ENCODE assay signal across 8 cellular contexts in the genomic region with DNA sequence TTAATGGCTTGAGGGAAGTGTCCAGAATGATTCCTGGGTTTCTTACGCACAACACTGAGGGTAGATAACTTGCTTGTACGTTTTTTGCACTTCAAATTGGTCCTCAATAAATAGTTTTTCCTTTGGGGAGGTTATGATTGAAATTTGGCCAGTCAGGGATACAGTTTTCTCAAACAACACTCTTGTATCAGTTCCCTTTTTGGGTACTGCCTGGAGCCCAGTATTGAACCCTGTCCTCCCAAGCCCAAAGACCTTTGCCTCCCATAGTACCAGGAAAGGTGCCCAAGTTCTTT. TPM values are rescaled to one million over a fixed set of nuclear protein-coding genes. Genes with fewer than 3 reads are reported as not detected.
DNase-seq lines count a peak whose midpoint lies in the region; ATAC-seq, FAIRE-seq and TF ChIP-seq lines count a peak whose summit lies in the region.

No MANE protein-coding gene starts in this region.

- H3K4me3 Mint-ChIP-seq in activated CD4-positive, alpha-beta T cell treated with anti-CD3 and anti-CD28 coated beads, Interleukin-2, amount 10 ng/mL, durations not matched to agents 24 days and 14 days = peak overlapping the region; percentile 95

- no peak for FAIRE-seq in HepG2 (lab: Jason Lieb, UNC)

- H3K27ac Mint-ChIP-seq in activated CD4-positive, alpha-beta T cell treated with anti-CD3 and anti-CD28 coated beads, Interleukin-2, amount 10 ng/mL, durations not matched to agents 24 days and 14 days = peak overlapping the region; percentile 95

- peak overlapping the region; percentile 82 for H2AFZ ChIP-seq in HepG2 (ENCODE audit: low read length)

- H3K27me3 Mint-ChIP-seq in activated CD4-positive, alpha-beta T cell treated with anti-CD3 and anti-CD28 coated beads, Interleukin-2, amount 10 ng/mL, durations not matched to agents 24 days and 14 days = no peaks in the 10 kb centered on the region

- in situ Hi-C loops in HepG2 (cut with HindIII; ENCODE audit: extremely low pct_ligation_motif_present, low pct_unique_long_range_greater_than_20kb) = loop anchor here (5.0 to 25.0 kb wide), 2 partner anchors 122 to 282 kb away; partner anchors contain the start of gene EYA3

- H3K36me3 ChIP-seq in HepG2 (replicated peaks in 1 of 2; ENCODE audit: control insufficient read depth in 1 of 2, insufficient read depth in 2 of 2, low read length in 2 of 2) (no peaks in the 10 kb centered on the region), thymus (ENCODE audit: control insufficient read depth, insufficient read depth) (no peaks in the 10 kb centered on the region)

- peaks cover 29% of the 10 kb centered on the region for H3K4me1 Mint-ChIP-seq in activated CD4-positive, alpha-beta T cell treated with anti-CD3 and anti-CD28 coated beads, Interleukin-2, amount 10 ng/mL, durations not matched to agents 24 days and 14 days

- H3K9me3 ChIP-seq in HepG2 (ENCODE audit: low read length) (no peaks in the 10 kb centered on the region), thymus (ENCODE audit: control insufficient read depth) (no peaks in the 10 kb centered on the region)

- DNase-seq in activated CD4-positive, alpha-beta T cell treated with anti-CD3 and anti-CD28 coated beads, Interleukin-2, amount 10 ng/mL, durations not matched to agents 24 days and 14 days = no peak
- no peak for DNase-seq in activated CD4-positive, alpha-beta T cell treated with anti-CD3 and anti-CD28 coated beads for 4 hours
- no peak for DNase-seq in HepG2 (ENCODE audit: low spot score)
- no peak for DNase-seq in head of caudate nucleus

- peak overlapping the region; percentile 96 for H3K9ac ChIP-seq in HepG2 (ENCODE audit: insufficient read depth, low read depth, low read length)

- 51% methylated on average over 2 of the region's 2 CpGs for WGBS in HepG2 (ENCODE audit: low lambda C conversion rate)
- WGBS in thymus = 60% methylated on average over 2 of the region's 2 CpGs

- intact Hi-C loops in activated CD4-positive, alpha-beta T cell treated with anti-CD3 and anti-CD28 coated beads, Interleukin-2, amount 10 ng/mL, durations not matched to agents 24 days and 14 days (cut with micrococcal nuclease) = loop anchor here (1.0 to 2.0 kb wide), 3 partner anchors 40 to 136 kb away; partner anchors contain the start of gene MED18
- intact Hi-C loops in HepG2 (cut with micrococcal nuclease; ENCODE audit: unreplicated experiment) = loop anchor here (2.0 kb wide), 1 partner anchor 278 kb away; no protein-coding TSS in a partner anchor
- intact Hi-C loops in head of caudate nucleus (cut with DNase I) = no loop called here

- peaks cover 39% of the 10 kb centered on the region for H3K79me2 ChIP-seq in HepG2 (ENCODE audit: insufficient read depth, low read length)

- no peak for TF ChIP-seq EP300 in HepG2 (IDR thresholded peaks at IDR 0.05; ENCODE audit: low read depth in 2 of 2, low read length in 2 of 2)
- no peak for TF ChIP-seq EP300 in HepG2 (CRISPR knock-in tag; IDR thresholded peaks at IDR 0.05; ENCODE audit: borderline replicate concordance)

- H4K20me1 ChIP-seq in HepG2 (ENCODE audit: insufficient read depth, low read length) = 0 out of 2 replicates have a peak, but pooled peaks cover 4% of the 10 kb centered on the region

- BruUV-seq in HepG2 (replicated peaks; lab: Mats Ljungman, UMichigan) = no TSS peak

- CTCF ChIA-PET in HepG2 (lab: Yijun Ruan, JAX; ENCODE audit: low intra/inter-chr PET ratio, low total read pairs) = interaction anchor here (2.9 kb wide), 1 partner anchor 121 kb away, joined by 13 read pairs; no protein-coding TSS in a partner anchor

- TF ChIP-seq CTCF in HepG2 (CRISPR knock-in tag; IDR thresholded peaks at IDR 0.05) = no peak

- peaks cover 8% of the 10 kb centered on the region for H3K36me3 Mint-ChIP-seq in activated CD4-positive, alpha-beta T cell treated with anti-CD3 and anti-CD28 coated beads, Interleukin-2, amount 10 ng/mL, durations not matched to agents 24 days and 14 days (ENCODE audit: low read depth)

- peak overlapping the region; percentile 82 for H3K4me2 ChIP-seq in HepG2 (ENCODE audit: low read depth, low read length)

- H3K4me3 ChIP-seq in HepG2 (replicated peaks in 1 of 3; ENCODE audit: insufficient read depth in 1 of 3, low read depth in 2 of 3, low read length in 3 of 3) = peak overlapping the region; percentile 70 to 86 (median 86); a peak in 5 of 6 replicates
- H3K4me3 ChIP-seq in thymus (ENCODE audit: low read length) = peak overlapping the region; percentile 81

- no peaks in the 10 kb centered on the region for H3K9me3 Mint-ChIP-seq in activated CD4-positive, alpha-beta T cell treated with anti-CD3 and anti-CD28 coated beads, Interleukin-2, amount 10 ng/mL, durations not matched to agents 24 days and 14 days

- H3K27ac ChIP-seq in angular gyrus (ENCODE audit: low read depth, low read length) = peak overlapping the region; percentile 86
- peak overlapping the region; percentile 99 for H3K27ac ChIP-seq in HepG2 (ENCODE audit: extremely low read length, insufficient read depth, low read length)
- H3K27ac ChIP-seq in thymus (ENCODE audit: low read depth) = peak overlapping the region; percentile 92

- POLR2A ChIA-PET in HepG2 (lab: Yijun Ruan, JAX) = interaction anchor here (0.5 to 3.2 kb wide), 19 partner anchors 10 to 367 kb away, joined by 3 to 30 read pairs (median 3); partner anchors contain the start of genes ATP5IF1, MED18, RCC1 and RNU11

- no peak for TF ChIP-seq RAD21 in HepG2 (CRISPR knock-in tag; IDR thresholded peaks at IDR 0.05)

- H3K27me3 ChIP-seq in HepG2 (ENCODE audit: control insufficient read depth in 1 of 2, insufficient read depth in 2 of 2, low read length in 2 of 2) (no peaks in the 10 kb centered on the region), thymus (ENCODE audit: control insufficient read depth, insufficient read depth) (no peaks in the 10 kb centered on the region)

- H3K4me1 ChIP-seq in HepG2 (ENCODE audit: insufficient read depth, low read length) (peaks cover 47% of the 10 kb centered on the region), thymus (ENCODE audit: control insufficient read depth, insufficient read depth, low read length) (peaks cover 13% of the 10 kb centered on the region)

- TF ChIP-seq POLR2A in HepG2 (IDR thresholded peaks at IDR 0.05; ENCODE audit: insufficient read depth in 1 of 2, low read depth in 2 of 2, low read length in 2 of 2) = no peak

- ATAC-seq in HepG2 (no peak), GM21381 (IDR thresholded peaks at IDR 0.05; ENCODE audit: unreplicated experiment) (no peak), GM18502 (IDR thresholded peaks at IDR 0.05; ENCODE audit: poor library complexity, unreplicated experiment) (no peak)

RNA-seq across cellular contexts. Expression of gene PHACTR4, which starts 0.4 kb away (rescaled TPM):
- total RNA-seq in activated CD4-positive, alpha-beta T cell treated with anti-CD3 and anti-CD28 coated beads, Interleukin-2, amount 10 ng/mL, durations not matched to agents 24 days and 14 days = 29.6 and 30.5 TPM in 2 replicates
- 17.1 and 29.6 TPM in 2 replicates for total RNA-seq in HepG2 (2016; rRNA removed; fragmentation: Illumina TruSeq; extraction: Trizol)
- 12.5 and 13.7 TPM in 2 replicates for total RNA-seq in HepG2 (2016; cell fraction: cytosol; rRNA removed; fragmentation: Illumina TruSeq; extraction: Trizol; ENCODE audit: low read depth)
- total RNA-seq in HepG2 (2016; cell fraction: insoluble cytoplasmic fraction; rRNA removed; fragmentation: Illumina TruSeq; extraction: Trizol) = 18.0 and 28.5 TPM in 2 replicates
- total RNA-seq in HepG2 (2016; cell fraction: membrane; rRNA removed; fragmentation: Illumina TruSeq; extraction: Trizol) = 22.9 and 27.9 TPM in 2 replicates
- 19.8 and 22.8 TPM in 2 replicates for total RNA-seq in HepG2 (2016; cell fraction: nucleus; rRNA removed; fragmentation: Illumina TruSeq; extraction: Trizol)
- polyA plus RNA-seq in HepG2 (2011; rRNA removed) (13.9 TPM in 2 replicates), thymus (18.1 TPM)
- 9.3 and 14.1 TPM in 2 replicates for polyA plus RNA-seq in HepG2 (2011; cell fraction: cytosol; rRNA removed)
- 7.6 and 10.2 TPM in 2 replicates for polyA plus RNA-seq in HepG2 (2011; cell fraction: nucleus; rRNA removed)
- polyA plus RNA-seq in HepG2 (2012) = 20.1 and 20.8 TPM in 2 replicates
- polyA plus RNA-seq in HepG2 (2016; cell fraction: cytosol; fragmentation: Illumina TruSeq; extraction: Trizol; ENCODE audit: low read depth) = 3.9 and 4.2 TPM in 2 replicates
- polyA plus RNA-seq in HepG2 (2016; cell fraction: insoluble cytoplasmic fraction; fragmentation: Illumina TruSeq; extraction: Trizol; ENCODE audit: low read depth) = 36.5 and 50.9 TPM in 2 replicates
- 18.0 and 18.6 TPM in 2 replicates for polyA plus RNA-seq in HepG2 (2016; cell fraction: membrane; fragmentation: Illumina TruSeq; extraction: Trizol; ENCODE audit: low read depth)
- polyA plus RNA-seq in HepG2 (2016; cell fraction: nucleus; fragmentation: Illumina TruSeq; extraction: Trizol; ENCODE audit: insufficient read depth, low read depth) = 40.9 and 42.7 TPM in 2 replicates
- polyA minus RNA-seq in HepG2 (2011; rRNA and poly(A)+ RNA removed; ENCODE audit: low replicate concordance) = 21.5 and 24.1 TPM in 2 replicates
- polyA minus RNA-seq in HepG2 (2011; cell fraction: cytosol; rRNA and poly(A)+ RNA removed) = 19.1 and 23.2 TPM in 2 replicates
- 13.7 and 14.3 TPM in 2 replicates for polyA minus RNA-seq in HepG2 (2011; cell fraction: nucleus; rRNA and poly(A)+ RNA removed)

RNA-seq across cellular contexts. Expression of gene MED18, which starts 40.3 kb away (rescaled TPM):
- 20.8 and 23.2 TPM in 2 replicates for total RNA-seq in activated CD4-positive, alpha-beta T cell treated with anti-CD3 and anti-CD28 coated beads, Interleukin-2, amount 10 ng/mL, durations not matched to agents 24 days and 14 days
- total RNA-seq in HepG2 (2016; rRNA removed; fragmentation: Illumina TruSeq; extraction: Trizol) = 21.0 and 28.8 TPM in 2 replicates
- total RNA-seq in HepG2 (2016; cell fraction: cytosol; rRNA removed; fragmentation: Illumina TruSeq; extraction: Trizol; ENCODE audit: low read depth) = 7.0 and 7.5 TPM in 2 replicates
- 20.7 and 32.3 TPM in 2 replicates for total RNA-seq in HepG2 (2016; cell fraction: insoluble cytoplasmic fraction; rRNA removed; fragmentation: Illumina TruSeq; extraction: Trizol)
- 10.5 and 12.8 TPM in 2 replicates for total RNA-seq in HepG2 (2016; cell fraction: membrane; rRNA removed; fragmentation: Illumina TruSeq; extraction: Trizol)
- total RNA-seq in HepG2 (2016; cell fraction: nucleus; rRNA removed; fragmentation: Illumina TruSeq; extraction: Trizol) = 7.0 and 9.3 TPM in 2 replicates
- 11.7 and 14.4 TPM in 2 replicates for polyA plus RNA-seq in HepG2 (2011; rRNA removed)
- 16.5 and 19.8 TPM in 2 replicates for polyA plus RNA-seq in HepG2 (2011; cell fraction: cytosol; rRNA removed)
- polyA plus RNA-seq in HepG2 (2011; cell fraction: nucleus; rRNA removed) = 10.4 and 11.6 TPM in 2 replicates
- 9.5 and 13.0 TPM in 2 replicates for polyA plus RNA-seq in HepG2 (2012)
- polyA plus RNA-seq in HepG2 (2016; cell fraction: cytosol; fragmentation: Illumina TruSeq; extraction: Trizol; ENCODE audit: low read depth) = 2.8 and 3.8 TPM in 2 replicates
- polyA plus RNA-seq in HepG2 (2016; cell fraction: insoluble cytoplasmic fraction; fragmentation: Illumina TruSeq; extraction: Trizol; ENCODE audit: low read depth) = 26.5 and 30.0 TPM in 2 replicates
- polyA plus RNA-seq in HepG2 (2016; cell fraction: membrane; fragmentation: Illumina TruSeq; extraction: Trizol; ENCODE audit: low read depth) = 4.9 and 5.6 TPM in 2 replicates
- polyA plus RNA-seq in HepG2 (2016; cell fraction: nucleus; fragmentation: Illumina TruSeq; extraction: Trizol; ENCODE audit: insufficient read depth, low read depth) = 14.7 and 18.3 TPM in 2 replicates
- polyA minus RNA-seq in HepG2 (2011; rRNA and poly(A)+ RNA removed; ENCODE audit: low replicate concordance) = 28.2 and 57.8 TPM in 2 replicates
- 13.0 and 15.4 TPM in 2 replicates for polyA minus RNA-seq in HepG2 (2011; cell fraction: cytosol; rRNA and poly(A)+ RNA removed)
- 3.6 and 4.2 TPM in 2 replicates for polyA minus RNA-seq in HepG2 (2011; cell fraction: nucleus; rRNA and poly(A)+ RNA removed)
- polyA plus RNA-seq in thymus = 32.5 TPM
